9 cellular contexts compared by ENCODE assay signal in genomic region chr11:44894217-44894617, GRCh38. TPM values are rescaled to one million over a fixed set of nuclear protein-coding genes. Genes with fewer than 3 reads are reported as not detected.
DNase-seq lines count a peak whose midpoint lies in the region; ATAC-seq and TF ChIP-seq lines count a peak whose summit lies in the region.
"Had no signal": no experiment of that assay in that cellular context is flagged by ENCODE, and none has a peak within 500 bp of the region (broad histone marks: within the 10 kb centered on the region; RNA-seq: fewer than 3 reads in every experiment).

No MANE protein-coding gene starts in this region.

- no peaks in the 10 kb centered on the region for H3K36me3 ChIP-seq in ascending aorta
- H3K36me3 ChIP-seq: neutrophil had no signal

- H3K27ac ChIP-seq in ascending aorta: no peak overlapping the region
- H3K27ac ChIP-seq: neutrophil had no signal

- ATAC-seq in GM21367 (IDR thresholded peaks at IDR 0.05; ENCODE audit: unreplicated experiment): no peak

- no peak overlapping the region for H3K4me3 ChIP-seq in ascending aorta

- no peaks in the 10 kb centered on the region for H3K27me3 ChIP-seq in ascending aorta

- intact Hi-C loops in ascending aorta (cut with DNase I): loop anchor here (1.0 kb wide), 2 partner anchors 166 to 273 kb away; no protein-coding TSS in a partner anchor

- peak; percentile 73 to 75 (median 73) for TF ChIP-seq CTCF in ascending aorta (IDR thresholded peaks at IDR 0.05)

- no peaks in the 10 kb centered on the region for H3K4me1 ChIP-seq in ascending aorta

- DNase-seq in NCI-H526 (lab: John Stamatoyannopoulos, UW): peak; percentile 35 to 90
- DNase-seq in NCI-H526 treated with DMSO at 0.1 percent for 48 hours (lab: John Stamatoyannopoulos, UW): no peak
- peak; percentile 19 for DNase-seq in MV-4-11 (lab: John Stamatoyannopoulos, UW)
- peak; percentile 25 to 42 (median 36) for DNase-seq in T-helper 2 cell
- DNase-seq in ascending aorta (ENCODE audit: low spot score in 2 of 2): no peak
- peak in 44 of 51 donors; percentile 5 to 85 (median 45) for DNase-seq in hypothalamus (lab: John Stamatoyannopoulos, UW)
- DNase-seq in stimulated activated CD4-positive, alpha-beta T cell treated with anti-CD3 and anti-CD28 coated beads, Interleukin-12 subunit alpha, Interleukin-12 subunit beta, amount 100 ng/mL, for 4 hours: peak; percentile 63

- H3K9me3 ChIP-seq in ascending aorta: no peaks in the 10 kb centered on the region
- H3K9me3 ChIP-seq: neutrophil had no signal

RNA-seq across cellular contexts. Expression of gene TP53I11, which starts 56.5 kb away (rescaled TPM):
- 266 TPM for total RNA-seq in ascending aorta

Comparison
In these comparisons a context has a peak if more than half of its experiments do, and no peak if none do; other contexts are left out.
1. DNase-seq: peak in NCI-H526 (2 of 2), MV-4-11 (single experiment), T-helper 2 cell (5 of 5), hypothalamus (44 of 51) and stimulated activated CD4-positive, alpha-beta T cell treated with anti-CD3 and anti-CD28 coated beads, Interleukin-12 subunit alpha, Interleukin-12 subunit beta, amount 100 ng/mL, for 4 hours (single experiment); none in NCI-H526 treated with DMSO at 0.1 percent for 48 hours (single experiment) and ascending aorta (0 of 2).